8 cellular contexts compared by ENCODE assay signal in the genomic region with DNA sequence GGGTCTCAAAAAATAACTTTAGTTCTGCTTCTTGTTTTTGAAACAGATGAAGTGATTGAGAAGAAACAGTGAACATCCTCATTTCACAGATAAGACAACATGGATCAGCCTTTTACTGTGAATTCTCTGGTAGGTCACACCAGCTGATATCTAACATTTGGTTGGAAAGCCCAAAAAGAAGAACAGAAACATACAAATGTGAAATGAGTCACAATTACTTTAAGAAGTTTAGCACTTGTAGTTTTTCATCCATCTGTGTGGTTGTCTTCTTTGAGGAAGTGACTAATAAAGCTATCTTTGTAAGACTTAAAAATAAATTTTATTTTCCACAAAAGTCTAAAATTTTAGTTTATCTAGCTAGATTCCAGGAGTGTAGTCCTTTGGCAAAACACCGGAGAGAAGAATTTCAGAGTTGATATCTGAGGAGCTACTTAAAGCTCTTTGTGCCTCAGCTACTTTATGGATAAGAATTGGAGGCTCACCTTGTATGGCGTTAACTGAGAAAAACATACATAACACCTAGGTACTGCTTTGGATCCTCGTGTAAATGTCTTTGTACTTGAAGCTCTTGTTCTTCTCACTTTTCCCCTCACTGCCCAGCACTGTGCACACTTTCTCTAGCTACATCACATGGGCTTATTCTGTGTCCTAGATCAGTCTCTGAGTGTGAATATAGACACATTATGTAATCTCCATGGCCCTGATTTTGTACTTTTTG. TPM values are rescaled to one million over a fixed set of nuclear protein-coding genes. Genes with fewer than 3 reads are reported as not detected.
DNase-seq lines count a peak whose midpoint lies in the region; ATAC-seq and TF ChIP-seq lines count a peak whose summit lies in the region.

No MANE protein-coding gene starts in this region.

- H3K27ac ChIP-seq in esophagus squamous epithelium (peak overlapping the region in 2 of 4 donors; percentile 1 to 25), thyroid gland (no peak overlapping the region), prostate gland (no peak overlapping the region)

- ATAC-seq in GM18511 (IDR thresholded peaks at IDR 0.05; ENCODE audit: unreplicated experiment): peak; percentile 82

- H3K27me3 ChIP-seq in esophagus squamous epithelium (no peaks in the 10 kb centered on the region), thyroid gland (no peaks in the 10 kb centered on the region), prostate gland (replicated peaks; ENCODE audit: insufficient read depth) (no peaks in the 10 kb centered on the region)

- H3K9me3 ChIP-seq in esophagus squamous epithelium (no peaks in the 10 kb centered on the region), thyroid gland (no peaks in the 10 kb centered on the region), prostate gland (no peaks in the 10 kb centered on the region)

- TF ChIP-seq POLR2A in esophagus squamous epithelium (IDR thresholded peaks at IDR 0.05) (no peak), thyroid gland (IDR thresholded peaks at IDR 0.05) (no peak), prostate gland (IDR thresholded peaks at IDR 0.05) (no peak)

- TF ChIP-seq CTCF in esophagus squamous epithelium (IDR thresholded peaks at IDR 0.05) (no peak), thyroid gland (IDR thresholded peaks at IDR 0.05) (no peak), prostate gland (IDR thresholded peaks at IDR 0.05) (no peak)

- H3K36me3 ChIP-seq in esophagus squamous epithelium (peaks cover 0 to 50% (median 0%) of the 10 kb centered on the region in 3 donors), thyroid gland (no peaks in the 10 kb centered on the region), prostate gland (no peaks in the 10 kb centered on the region)

- H3K4me1 ChIP-seq in esophagus squamous epithelium (peaks cover 0 to 45% (median 22%) of the 10 kb centered on the region in 3 donors), thyroid gland (peaks cover 12% of the 10 kb centered on the region in 2 donors), prostate gland (replicated peaks) (no peaks in the 10 kb centered on the region)

- H3K4me3 ChIP-seq in esophagus squamous epithelium: no peak overlapping the region
- no peak overlapping the region for H3K4me3 ChIP-seq in thyroid gland (replicated peaks in 1 of 3)
- no peak overlapping the region for H3K4me3 ChIP-seq in prostate gland

- intact Hi-C loops in esophagus squamous epithelium (cut with DNase I) (no loop called here), thyroid gland (cut with DNase I) (no loop called here), prostate gland (cut with DNase I) (no loop called here)

- DNase-seq in HCEC 1CT (peak; percentile 82), MV-4-11 (lab: John Stamatoyannopoulos, UW) (peak; percentile 99), germinal center (ENCODE audit: low spot score) (peak; percentile 25), esophagus squamous epithelium (lab: John Stamatoyannopoulos, UW) (no peak), thyroid gland (no peak), prostate gland (ENCODE audit: low spot score) (no peak), NCI-H2227 (lab: John Stamatoyannopoulos, UW; ENCODE audit: unreplicated experiment) (no peak)

- WGBS in esophagus squamous epithelium, 2 donors: 71 to 87% methylated on average over 3 of the region's 3 CpGs
- WGBS in thyroid gland, 2 donors: 79 to 81% methylated on average over 3 of the region's 3 CpGs
- 92% methylated on average over 3 of the region's 3 CpGs for WGBS in prostate gland

RNA-seq across cellular contexts. Expression of gene STAMBPL1, which starts 21.7 kb away (rescaled TPM):
- total RNA-seq in esophagus squamous epithelium (10 to 100 TPM in 2 of 4 donors, 1 to 10 TPM in 2; 3.5 to 21.0 (median 7.6) TPM), thyroid gland (1 to 10 TPM in 3 of 4 donors, under 1 TPM in 1; 0.63 to 6.2 (median 5.7) TPM), prostate gland (1 to 10 TPM; 3.6 to 5.8 TPM)

RNA-seq across cellular contexts. Expression of gene ANKRD22, which starts 50.1 kb away (rescaled TPM):
- total RNA-seq in esophagus squamous epithelium: 10 to 100 TPM; 26.3 to 43.5 (median 31.5) TPM
- total RNA-seq in thyroid gland: not detected
- total RNA-seq in prostate gland: 1 to 10 TPM; 2.8 to 3.1 TPM

RNA-seq across cellular contexts. Expression of gene ACTA2, which starts 50.8 kb away (rescaled TPM):
- total RNA-seq in esophagus squamous epithelium (1,000 to 10,000 TPM in 1 of 4 donors, 100 to 1,000 TPM in 2, 10 to 100 TPM in 1; 64.6 to 1,343 (median 285) TPM), thyroid gland (100 to 1,000 TPM in 1 of 4 donors, 10 to 100 TPM in 3; 61.5 to 173 (median 72.2) TPM), prostate gland (1,000 to 10,000 TPM; 1,024 to 1,957 TPM)

Comparison
In these comparisons a context has a peak if more than half of its experiments do, and no peak if none do; other contexts are left out.
1. DNase-seq: peak in HCEC 1CT (single experiment), MV-4-11 (single experiment) and germinal center (single experiment); none in esophagus squamous epithelium (single experiment), thyroid gland (0 of 2), prostate gland (single experiment) and NCI-H2227 (single experiment).
2. RNA of gene ANKRD22, which starts 50.1 kb away (total RNA-seq): 26.3 to 43.5 TPM in esophagus squamous epithelium; 2.8 to 3.1 TPM in prostate gland and not detected in thyroid gland; every median in the first group is over 4 times any median in the second.